In the genomic region with DNA sequence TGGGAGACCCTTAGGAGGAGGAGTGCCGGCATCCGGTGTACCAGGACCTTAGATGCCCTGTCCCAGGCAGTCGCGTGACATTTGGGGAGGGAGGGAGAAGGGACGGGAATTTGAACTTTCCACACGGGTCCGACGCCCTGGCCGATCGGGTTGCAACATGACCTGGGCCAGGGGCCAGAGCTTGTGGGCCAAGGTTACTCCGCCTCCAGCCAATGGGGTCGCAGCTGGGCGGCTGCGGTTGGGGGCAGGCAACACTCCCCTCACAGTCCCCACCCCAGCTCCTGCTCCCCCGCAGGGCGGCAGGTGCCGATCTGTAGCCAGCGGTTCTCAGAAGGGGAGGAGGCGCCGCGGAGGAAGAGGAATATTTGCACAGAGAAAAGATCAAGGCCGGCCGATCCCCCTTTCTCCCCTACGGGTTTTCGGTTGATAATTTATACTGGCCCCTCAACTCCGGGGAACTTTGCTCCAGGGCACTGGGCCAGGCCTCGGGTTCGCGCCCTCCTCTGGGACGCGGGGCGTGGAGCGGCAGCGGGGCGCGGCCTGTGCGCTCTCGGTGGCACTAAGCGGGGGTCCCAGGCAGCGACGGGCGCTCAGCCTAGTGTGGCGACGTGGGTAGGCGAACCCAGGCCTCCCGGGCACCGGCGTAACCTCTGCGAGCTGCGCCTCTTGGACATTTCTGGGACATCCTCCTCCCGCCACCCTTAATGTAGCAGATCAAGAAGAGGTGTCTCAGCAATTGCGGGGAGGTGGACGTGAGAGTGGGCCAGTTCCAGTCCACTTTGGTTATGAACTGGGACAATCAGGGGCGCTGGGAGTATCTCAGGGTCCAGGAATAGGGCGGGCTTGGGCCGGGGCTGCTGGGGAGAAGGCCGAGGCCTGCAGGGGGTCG, we compare ENCODE assay signal across 11 cellular contexts. TPM values are rescaled to one million over a fixed set of nuclear protein-coding genes. Genes with fewer than 3 reads are reported as not detected.
DNase-seq lines count a peak whose midpoint lies in the region; ATAC-seq and TF ChIP-seq lines count a peak whose summit lies in the region.
"Had no signal": no experiment of that assay in that cellular context is flagged by ENCODE, and none has a peak within 500 bp of the region (broad histone marks: within the 10 kb centered on the region; RNA-seq: fewer than 3 reads in every experiment).

No MANE protein-coding gene starts in this region.

- peaks cover 19% of the 10 kb centered on the region for H3K27me3 Mint-ChIP-seq in chondrocyte (ENCODE audit: low read depth)

- H3K27ac ChIP-seq in lung (ENCODE audit: low read depth in 1 of 2, low read length in 1 of 2) (no peak overlapping the region), aorta (ENCODE audit: low read depth in 1 of 2, low read length in 2 of 2) (no peak overlapping the region)

- H3K36me3 ChIP-seq in lung (ENCODE audit: control insufficient read depth in 2 of 2, insufficient read depth in 2 of 2, low read length in 2 of 2) (no peaks in the 10 kb centered on the region), aorta (ENCODE audit: control insufficient read depth in 1 of 2, insufficient read depth in 2 of 2, low read length in 1 of 2) (no peaks in the 10 kb centered on the region)

- intact Hi-C loops in Right ventricle myocardium inferior (cut with DNase I), result no loop called here
- intact Hi-C loops in cardiac septum (cut with DNase I), result no loop called here
- intact Hi-C loops in aorta (cut with DNase I), result no loop called here

- H3K9me3 ChIP-seq in lung (ENCODE audit: control insufficient read depth in 2 of 2, insufficient read depth in 1 of 2, low read length in 1 of 2), result no peaks in the 10 kb centered on the region
- H3K9me3 ChIP-seq in aorta (ENCODE audit: control insufficient read depth, low read length), result no peaks in the 10 kb centered on the region

- no peaks in the 10 kb centered on the region for H3K9me3 Mint-ChIP-seq in chondrocyte (ENCODE audit: low read depth)
- H3K9me3 Mint-ChIP-seq: stimulated activated naive CD8-positive, alpha-beta T cell treated with anti-CD3 and anti-CD28 coated beads, Interleukin-15, Interleukin-2, amounts not matched to agents 100 ng/mL and 50 ng/mL, for 24 hours had no signal

- H3K4me1 ChIP-seq in lung (ENCODE audit: control insufficient read depth in 2 of 2, insufficient read depth in 2 of 2, low read length in 2 of 2), result peaks cover 0 to 12% of the 10 kb centered on the region in 2 donors
- H3K4me1 ChIP-seq in aorta (ENCODE audit: control insufficient read depth in 1 of 2, insufficient read depth in 2 of 2, low read length in 2 of 2), result no peaks in the 10 kb centered on the region

- H3K27ac Mint-ChIP-seq in chondrocyte (ENCODE audit: unreplicated experiment), result no peak overlapping the region
- H3K27ac Mint-ChIP-seq: stimulated activated naive CD8-positive, alpha-beta T cell treated with anti-CD3 and anti-CD28 coated beads, Interleukin-15, Interleukin-2, amounts not matched to agents 100 ng/mL and 50 ng/mL, for 24 hours had no signal

- H3K27me3 ChIP-seq in lung (ENCODE audit: control insufficient read depth, insufficient read depth) (peaks cover 4% of the 10 kb centered on the region), aorta (ENCODE audit: control insufficient read depth in 1 of 2, insufficient read depth in 2 of 2, low read length in 1 of 2) (no peaks in the 10 kb centered on the region)

- WGBS in lung, 2 donors, result 4% methylated on average over 53 to 58 of the region's 58 CpGs
- 5 to 6% methylated on average over 55 to 58 of the region's 58 CpGs for WGBS in aorta, 2 donors

- TF ChIP-seq CTCF in chondrocyte (IDR thresholded peaks at IDR 0.05) (no peak), lung (IDR thresholded peaks at IDR 0.05; ENCODE audit: control extremely low read depth, extremely low read depth) (no peak)

- H3K4me3 Mint-ChIP-seq in chondrocyte (ENCODE audit: unreplicated experiment), result peak overlapping the region; percentile 42
- H3K4me3 Mint-ChIP-seq: stimulated activated naive CD8-positive, alpha-beta T cell treated with anti-CD3 and anti-CD28 coated beads, Interleukin-15, Interleukin-2, amounts not matched to agents 100 ng/mL and 50 ng/mL, for 24 hours had no signal

- peaks cover 5% of the 10 kb centered on the region for H3K4me1 Mint-ChIP-seq in chondrocyte (ENCODE audit: low read depth)

- no peaks in the 10 kb centered on the region for H3K36me3 Mint-ChIP-seq in chondrocyte (ENCODE audit: low read depth)

- DNase-seq in Right ventricle myocardium inferior (ENCODE audit: missing footprints) (peak; percentile 69), cardiac septum (ENCODE audit: low spot score) (no peak), chondrocyte (ENCODE audit: low spot score) (no peak), lung (ENCODE audit: low spot score) (peak; percentile 42), aorta (peak in 1 of 2 donors; percentile 86)
- DNase-seq: DMS153, hippocampal formation had no signal

- ATAC-seq in Right ventricle myocardium inferior, result peak; percentile 65
- ATAC-seq in lung (ENCODE audit: insufficient read depth, low FRiP score), result no peak
- ATAC-seq in aorta (ENCODE audit: low FRiP score), result peak; percentile 62
- ATAC-seq in GM21390 (IDR thresholded peaks at IDR 0.05; ENCODE audit: unreplicated experiment), result no peak
- no peak for ATAC-seq in HG02588 (IDR thresholded peaks at IDR 0.05; ENCODE audit: unreplicated experiment)
- no peak for ATAC-seq in HG03108 (IDR thresholded peaks at IDR 0.05; ENCODE audit: unreplicated experiment)

- H3K4me3 ChIP-seq in lung (peak overlapping the region; percentile 17), aorta (ENCODE audit: low read length in 2 of 2) (no peak overlapping the region)

RNA-seq across cellular contexts. Expression of gene MLXIPL, which starts 1.2 kb away (rescaled TPM):
- 6.4 TPM for total RNA-seq in Right ventricle myocardium inferior
- 0.65 TPM for total RNA-seq in cardiac septum
- not detected in 3 replicates for total RNA-seq in chondrocyte
- total RNA-seq in lung, result 10 to 100 TPM in 1 of 2 donors, 1 to 10 TPM in 1; 1.3 to 16.1 TPM
- polyA plus RNA-seq in lung, result 10 to 100 TPM in 1 of 2 donors, 1 to 10 TPM in 1; 3.4 to 10.0 TPM
- 1 to 10 TPM; 2.0 to 4.5 TPM for total RNA-seq in aorta
- 10 to 100 TPM in 1 of 2 donors, under 1 TPM in 1; 0.23 to 13.5 TPM for polyA plus RNA-seq in aorta

RNA-seq across cellular contexts. Expression of gene VPS37D, which starts 44.5 kb away (rescaled TPM):
- total RNA-seq in Right ventricle myocardium inferior (3.0 TPM), cardiac septum (2.4 TPM), chondrocyte (4.9 to 6.6 TPM (median 6.2 TPM) in 3 replicates), lung (1 to 10 TPM; 1.3 to 5.5 TPM), aorta (1 to 10 TPM; 1.5 to 1.8 TPM)
- polyA plus RNA-seq in lung (1 to 10 TPM in 1 of 2 donors, under 1 TPM in 1; 0.66 to 1.3 TPM), aorta (1 to 10 TPM in 1 of 2 donors, under 1 TPM in 1; 0.88 to 2.3 TPM)

RNA-seq across cellular contexts. Expression of gene TBL2, which starts 44.8 kb away (rescaled TPM):
- 10.4 TPM for total RNA-seq in Right ventricle myocardium inferior
- total RNA-seq in cardiac septum, result 13.6 TPM
- 45.2 to 56.1 TPM (median 50.4 TPM) in 3 replicates for total RNA-seq in chondrocyte
- 10 to 100 TPM; 39.5 to 48.2 TPM for total RNA-seq in lung
- polyA plus RNA-seq in lung, result 10 to 100 TPM; 12.8 to 49.2 TPM
- 10 to 100 TPM; 26.5 to 27.7 TPM for total RNA-seq in aorta
- 10 to 100 TPM; 17.7 to 22.8 TPM for polyA plus RNA-seq in aorta

Comparison
In these comparisons a context has a peak if more than half of its experiments do, and no peak if none do; other contexts are left out.
1. DNase-seq: peak in Right ventricle myocardium inferior (single experiment) and lung (single experiment); none in cardiac septum (single experiment) and chondrocyte (single experiment).
2. ATAC-seq: peak in Right ventricle myocardium inferior (single experiment) and aorta (single experiment); none in lung (single experiment), GM21390 (single experiment), HG02588 (single experiment) and HG03108 (single experiment).